ENCODE assay signal across 21 cellular contexts in genomic region chr5:21663082-21663481, GRCh38.
DNase-seq lines count a peak whose midpoint lies in the region; ATAC-seq and TF ChIP-seq lines count a peak whose summit lies in the region.
"Had no signal": no experiment of that assay in that cellular context is flagged by ENCODE, and none has a peak within 500 bp of the region (broad histone marks: within the 10 kb centered on the region; RNA-seq: fewer than 3 reads in every experiment).

No MANE protein-coding gene starts in this region.

- H3K4me3 Mint-ChIP-seq in endodermal cell, result no peak overlapping the region
- no peak overlapping the region for H3K4me3 Mint-ChIP-seq in CD4-positive, alpha-beta memory T cell
- H3K4me3 Mint-ChIP-seq: dendritic cell treated with granulocyte-macrophage colony-stimulating factor and Interleukin-4, amounts not matched to agents 40 ng/mL and 50 ng/mL, for 4 days; memory B cell; natural killer cell had no signal

- no peak overlapping the region for H3K9ac ChIP-seq in DND-41 (ENCODE audit: low read depth, low read length)
- H3K9ac ChIP-seq in endodermal cell (ENCODE audit: extremely low read depth, low read length, poor library complexity, severe bottlenecking), result no peak overlapping the region
- H3K9ac ChIP-seq: BLaER1 had no signal

- no peak overlapping the region for H2AFZ ChIP-seq in DND-41 (ENCODE audit: low read depth, low read length)

- no peaks in the 10 kb centered on the region for H3K27me3 Mint-ChIP-seq in endodermal cell (ENCODE audit: insufficient read depth)
- no peaks in the 10 kb centered on the region for H3K27me3 Mint-ChIP-seq in CD4-positive, alpha-beta memory T cell
- H3K27me3 Mint-ChIP-seq: dendritic cell treated with granulocyte-macrophage colony-stimulating factor and Interleukin-4, amounts not matched to agents 40 ng/mL and 50 ng/mL, for 4 days; memory B cell had no signal

- TF ChIP-seq CTCF in DND-41 (IDR thresholded peaks at IDR 0.05; ENCODE audit: borderline replicate concordance, extremely low read depth, low read length, poor library complexity, severe bottlenecking), result peak; percentile 25
- TF ChIP-seq CTCF in GM12872 (IDR thresholded peaks at IDR 0.05; ENCODE audit: insufficient read depth, low read depth, low read length), result peak; percentile 37; the same call in 2 of the 3 replicates
- TF ChIP-seq CTCF in endodermal cell (conservative IDR thresholded peaks at IDR 0.05), result peak; percentile 47
- TF ChIP-seq CTCF in mucosa of descending colon (IDR thresholded peaks at IDR 0.05), result no peak

- CTCF ChIA-PET in CD4-positive, alpha-beta memory T cell (lab: Charles Lee; ENCODE audit: partially characterized antibody), result no interaction called here

- 90 to 100% methylated on average over 1 to 2 of the region's 2 CpGs for WGBS in endodermal cell (ENCODE audit: insufficient coverage in 1 of 2, insufficient read length in 1 of 2), 2 experiments

- peaks cover 6% of the 10 kb centered on the region for H3K4me1 Mint-ChIP-seq in endodermal cell
- no peaks in the 10 kb centered on the region for H3K4me1 Mint-ChIP-seq in CD4-positive, alpha-beta memory T cell
- H3K4me1 Mint-ChIP-seq: memory B cell, natural killer cell had no signal

- H3K9me3 Mint-ChIP-seq in endodermal cell, result peaks cover 31% of the 10 kb centered on the region
- peaks cover 0 to 26% (median 7%) of the 10 kb centered on the region in 8 donors for H3K9me3 Mint-ChIP-seq in CD4-positive, alpha-beta memory T cell

- H3K4me3 ChIP-seq in DND-41 (ENCODE audit: low read depth in 1 of 2, low read length in 2 of 2) (no peak overlapping the region), endodermal cell (ENCODE audit: low read length) (no peak overlapping the region), mucosa of descending colon (no peak overlapping the region)
- H3K4me3 ChIP-seq in CD4-positive, alpha-beta memory T cell (ENCODE audit: low read length in 2 of 2), result no peak overlapping the region
- H3K4me3 ChIP-seq: adrenal gland, BLaER1, sigmoid colon, tibial nerve had no signal

- intact Hi-C loops in CD4-positive, alpha-beta memory T cell (cut with micrococcal nuclease), result no loop called here
- intact Hi-C loops in mucosa of descending colon (cut with DNase I, micrococcal nuclease), result no loop called here

- no peaks in the 10 kb centered on the region for H4K20me1 ChIP-seq in DND-41 (ENCODE audit: insufficient read depth, low read length)
- H4K20me1 ChIP-seq: BLaER1 had no signal

- no peaks in the 10 kb centered on the region for H3K36me3 ChIP-seq in DND-41 (ENCODE audit: insufficient read depth, low read length)
- no peaks in the 10 kb centered on the region for H3K36me3 ChIP-seq in endodermal cell (ENCODE audit: control insufficient read depth, insufficient read depth, low read length)
- no peaks in the 10 kb centered on the region for H3K36me3 ChIP-seq in CD4-positive, alpha-beta memory T cell (ENCODE audit: insufficient read depth, low read length)
- H3K36me3 ChIP-seq in mucosa of descending colon (ENCODE audit: low read depth), result no peaks in the 10 kb centered on the region
- H3K36me3 ChIP-seq: adrenal gland, BLaER1, sigmoid colon, tibial nerve had no signal

- DNase-seq in DND-41, result no peak
- DNase-seq in NCI-H69 (lab: John Stamatoyannopoulos, UW), result peak; percentile 9
- DNase-seq in endodermal cell, result peak; percentile 76
- no peak for DNase-seq in CD4-positive, alpha-beta memory T cell
- no peak for DNase-seq in mucosa of descending colon
- DNase-seq: activated effector memory CD4-positive, alpha-beta T cell treated with anti-CD3 and anti-CD28 coated beads, Interleukin-2, amount 50 U/mL, for 16 hours; adrenal gland; foreskin fibroblast; GOT3; natural killer cell; NCI-H1417; NCI-H2171 treated with DMSO at 0.1 percent for 48 hours; sigmoid colon; stimulated activated naive CD8-positive, alpha-beta T cell treated with anti-CD3 and anti-CD28 coated beads, Interleukin-15, Interleukin-2, amounts not matched to agents 100 U/mL and 50 U/mL, for 24 hours; T1000 had no signal

- H3K27me3 ChIP-seq in DND-41 (ENCODE audit: insufficient read depth, low read length, poor library complexity), result no peaks in the 10 kb centered on the region
- H3K27me3 ChIP-seq in endodermal cell (ENCODE audit: control insufficient read depth, insufficient read depth, low read length, poor library complexity, severe bottlenecking), result no peaks in the 10 kb centered on the region
- no peaks in the 10 kb centered on the region for H3K27me3 ChIP-seq in CD4-positive, alpha-beta memory T cell (ENCODE audit: insufficient read depth, low read length)
- H3K27me3 ChIP-seq: adrenal gland, BLaER1, sigmoid colon, tibial nerve had no signal

- no peak for ATAC-seq in DND-41 (ENCODE audit: insufficient read depth, low read depth)
- no peak for ATAC-seq in mucosa of descending colon
- ATAC-seq in GM21717 (IDR thresholded peaks at IDR 0.05; ENCODE audit: unreplicated experiment), result no peak
- ATAC-seq: natural killer cell; stimulated activated naive CD8-positive, alpha-beta T cell treated with anti-CD3 and anti-CD28 coated beads, Interleukin-15, Interleukin-2, amounts not matched to agents 100 U/mL and 50 U/mL, for 24 hours had no signal

- H3K9me3 ChIP-seq in DND-41 (ENCODE audit: insufficient read depth, low read length, severe bottlenecking), result no peaks in the 10 kb centered on the region
- H3K9me3 ChIP-seq in endodermal cell (ENCODE audit: control insufficient read depth, low read length), result peaks cover 23% of the 10 kb centered on the region
- no peaks in the 10 kb centered on the region for H3K9me3 ChIP-seq in CD4-positive, alpha-beta memory T cell (ENCODE audit: control insufficient read depth in 1 of 2, low read length in 2 of 2)
- H3K9me3 ChIP-seq in mucosa of descending colon, result no peaks in the 10 kb centered on the region
- H3K9me3 ChIP-seq: adrenal gland, sigmoid colon, tibial nerve had no signal

- H3K4me2 ChIP-seq in DND-41 (ENCODE audit: insufficient read depth, low read length), result no peak overlapping the region
- H3K4me2 ChIP-seq: BLaER1 had no signal

- H3K27ac ChIP-seq in DND-41 (ENCODE audit: low read length) (no peak overlapping the region), endodermal cell (ENCODE audit: low read depth, low read length) (no peak overlapping the region)
- no peak overlapping the region for H3K27ac ChIP-seq in CD4-positive, alpha-beta memory T cell (ENCODE audit: low read depth, low read length)
- H3K27ac ChIP-seq: adrenal gland, BLaER1, sigmoid colon, tibial nerve had no signal

- POLR2A ChIA-PET in CD4-positive, alpha-beta memory T cell (lab: Charles Lee; ENCODE audit: partially characterized antibody), result no interaction called here

- no peaks in the 10 kb centered on the region for H3K36me3 Mint-ChIP-seq in endodermal cell (ENCODE audit: low read depth)
- no peaks in the 10 kb centered on the region for H3K36me3 Mint-ChIP-seq in CD4-positive, alpha-beta memory T cell
- H3K36me3 Mint-ChIP-seq: memory B cell had no signal

- no peak overlapping the region for H3K27ac Mint-ChIP-seq in endodermal cell
- no peak overlapping the region for H3K27ac Mint-ChIP-seq in CD4-positive, alpha-beta memory T cell
- H3K27ac Mint-ChIP-seq: dendritic cell treated with granulocyte-macrophage colony-stimulating factor and Interleukin-4, amounts not matched to agents 40 ng/mL and 50 ng/mL, for 4 days; memory B cell; natural killer cell had no signal

- no peaks in the 10 kb centered on the region for H3K79me2 ChIP-seq in DND-41 (ENCODE audit: insufficient read depth, low read length)

- H3K4me1 ChIP-seq in DND-41 (ENCODE audit: insufficient read depth, low read length), result no peaks in the 10 kb centered on the region
- peaks cover 4% of the 10 kb centered on the region for H3K4me1 ChIP-seq in endodermal cell (ENCODE audit: control insufficient read depth, insufficient read depth, low read length)
- no peaks in the 10 kb centered on the region for H3K4me1 ChIP-seq in CD4-positive, alpha-beta memory T cell (ENCODE audit: insufficient read depth, low read length)
- H3K4me1 ChIP-seq in mucosa of descending colon (ENCODE audit: low read depth), result no peaks in the 10 kb centered on the region
- H3K4me1 ChIP-seq: adrenal gland, BLaER1, sigmoid colon, tibial nerve had no signal

Comparison
In these comparisons a context has a peak if more than half of its experiments do, and no peak if none do; other contexts are left out.
1. DNase-seq: peak in NCI-H69 (single experiment) and endodermal cell (single experiment); none in DND-41 (single experiment), CD4-positive, alpha-beta memory T cell (0 of 5) and mucosa of descending colon (0 of 3).